8 cellular contexts compared by ENCODE assay signal in genomic region chr13:112969692-112970338, GRCh38. TPM values are rescaled to one million over a fixed set of nuclear protein-coding genes. Genes with fewer than 3 reads are reported as not detected.
DNase-seq lines count a peak whose midpoint lies in the region; ATAC-seq and TF ChIP-seq lines count a peak whose summit lies in the region.

No MANE protein-coding gene starts in this region.

- POLR2A ChIA-PET in activated CD4-positive, alpha-beta memory T cell treated with anti-CD3 and anti-CD28 coated beads, Interleukin-2, amount 10 ng/mL, durations not matched to agents 7 days and 5 days (lab: Charles Lee), result interaction anchor here (2.5 kb wide), 1 partner anchor 240 kb away, joined by 10 read pairs; the partner anchor contains the start of genes CUL4A and PCID2

- peak overlapping the region in 1 of 2 donors; percentile 79 for H3K27ac ChIP-seq in left lung
- peak overlapping the region; percentile 69 for H3K27ac ChIP-seq in temporal lobe (ENCODE audit: low read depth, low read length)

- H3K36me3 ChIP-seq in left lung, result no peaks in the 10 kb centered on the region

- no peak overlapping the region for H3K27ac Mint-ChIP-seq in activated CD4-positive, alpha-beta T cell treated with anti-CD3 and anti-CD28 coated beads, Interleukin-2, amount 10 ng/mL, durations not matched to agents 24 days and 14 days
- no peak overlapping the region for H3K27ac Mint-ChIP-seq in activated CD4-positive, alpha-beta memory T cell treated with anti-CD3 and anti-CD28 coated beads, Interleukin-2, amount 10 ng/mL, durations not matched to agents 7 days and 5 days

- peaks cover 39% of the 10 kb centered on the region for H3K27me3 Mint-ChIP-seq in activated CD4-positive, alpha-beta T cell treated with anti-CD3 and anti-CD28 coated beads, Interleukin-2, amount 10 ng/mL, durations not matched to agents 24 days and 14 days
- H3K27me3 Mint-ChIP-seq in activated CD4-positive, alpha-beta memory T cell treated with anti-CD3 and anti-CD28 coated beads, Interleukin-2, amount 10 ng/mL, durations not matched to agents 7 days and 5 days, result peaks cover 30% of the 10 kb centered on the region

- CTCF ChIA-PET in activated CD4-positive, alpha-beta memory T cell treated with anti-CD3 and anti-CD28 coated beads, Interleukin-2, amount 10 ng/mL, durations not matched to agents 7 days and 5 days (lab: Charles Lee), result interaction anchor here (1.2 kb wide), 1 partner anchor 27 kb away, joined by 5 read pairs; no protein-coding TSS in a partner anchor

- TF ChIP-seq CTCF in left lung (IDR thresholded peaks at IDR 0.05), result no peak

- peaks cover 4 to 15% of the 10 kb centered on the region in 2 donors for H3K4me1 ChIP-seq in left lung

- intact Hi-C loops in activated CD4-positive, alpha-beta T cell treated with anti-CD3 and anti-CD28 coated beads, Interleukin-2, amount 10 ng/mL, durations not matched to agents 24 days and 14 days (cut with micrococcal nuclease), result no loop called here
- intact Hi-C loops in left lung (cut with DNase I), result no loop called here

- peaks cover 5% of the 10 kb centered on the region for H3K9me3 Mint-ChIP-seq in activated CD4-positive, alpha-beta T cell treated with anti-CD3 and anti-CD28 coated beads, Interleukin-2, amount 10 ng/mL, durations not matched to agents 24 days and 14 days
- no peaks in the 10 kb centered on the region for H3K9me3 Mint-ChIP-seq in activated CD4-positive, alpha-beta memory T cell treated with anti-CD3 and anti-CD28 coated beads, Interleukin-2, amount 10 ng/mL, durations not matched to agents 7 days and 5 days

- H3K27me3 ChIP-seq in left lung, result peaks cover 10 to 42% of the 10 kb centered on the region in 2 donors

- DNase-seq in activated CD4-positive, alpha-beta T cell treated with anti-CD3 and anti-CD28 coated beads, Interleukin-2, amount 10 ng/mL, durations not matched to agents 24 days and 14 days, result no peak
- no peak for DNase-seq in activated CD4-positive, alpha-beta T cell treated with anti-CD3 and anti-CD28 coated beads, Interleukin-2, amount 50 U/mL, for 48 hours
- no peak for DNase-seq in activated CD4-positive, alpha-beta memory T cell treated with anti-CD3 and anti-CD28 coated beads, Interleukin-2, amount 10 ng/mL, durations not matched to agents 7 days and 5 days
- DNase-seq in left lung (no peak), activated gamma-delta T cell treated with Interleukin-2 at 50 U/mL for 16 hours (no peak), kidney tubule cell (ENCODE audit: low spot score) (no peak)

- peaks cover 6% of the 10 kb centered on the region for H3K4me1 Mint-ChIP-seq in activated CD4-positive, alpha-beta T cell treated with anti-CD3 and anti-CD28 coated beads, Interleukin-2, amount 10 ng/mL, durations not matched to agents 24 days and 14 days
- H3K4me1 Mint-ChIP-seq in activated CD4-positive, alpha-beta memory T cell treated with anti-CD3 and anti-CD28 coated beads, Interleukin-2, amount 10 ng/mL, durations not matched to agents 7 days and 5 days, result peaks cover 14% of the 10 kb centered on the region

- no peaks in the 10 kb centered on the region for H3K36me3 Mint-ChIP-seq in activated CD4-positive, alpha-beta T cell treated with anti-CD3 and anti-CD28 coated beads, Interleukin-2, amount 10 ng/mL, durations not matched to agents 24 days and 14 days (ENCODE audit: low read depth)
- no peaks in the 10 kb centered on the region for H3K36me3 Mint-ChIP-seq in activated CD4-positive, alpha-beta memory T cell treated with anti-CD3 and anti-CD28 coated beads, Interleukin-2, amount 10 ng/mL, durations not matched to agents 7 days and 5 days (ENCODE audit: low read depth)

- H3K9me3 ChIP-seq in left lung, result no peaks in the 10 kb centered on the region

- peak overlapping the region; percentile 47 to 49 for H3K4me3 ChIP-seq in left lung

- peak; percentile 5 for ATAC-seq in left lung
- ATAC-seq in GM21360 (IDR thresholded peaks at IDR 0.05; ENCODE audit: unreplicated experiment), result no peak

- H3K4me3 Mint-ChIP-seq in activated CD4-positive, alpha-beta T cell treated with anti-CD3 and anti-CD28 coated beads, Interleukin-2, amount 10 ng/mL, durations not matched to agents 24 days and 14 days, result peak overlapping the region; percentile 78
- H3K4me3 Mint-ChIP-seq in activated CD4-positive, alpha-beta memory T cell treated with anti-CD3 and anti-CD28 coated beads, Interleukin-2, amount 10 ng/mL, durations not matched to agents 7 days and 5 days, result peak overlapping the region; percentile 64

RNA-seq across cellular contexts. Expression of gene MCF2L, which starts 0.8 kb away (rescaled TPM):
- 0.09 and 0.38 TPM in 2 replicates for total RNA-seq in activated CD4-positive, alpha-beta T cell treated with anti-CD3 and anti-CD28 coated beads, Interleukin-2, amount 10 ng/mL, durations not matched to agents 24 days and 14 days
- under 1 TPM; 0.33 to 0.86 TPM for total RNA-seq in activated CD4-positive, alpha-beta memory T cell treated with anti-CD3 and anti-CD28 coated beads, Interleukin-2, amount 10 ng/mL, durations not matched to agents 7 days and 5 days
- total RNA-seq in left lung (10 to 100 TPM; 36.0 to 38.9 TPM), temporal lobe (120 TPM)

Comparison
In these comparisons a context has a peak if more than half of its experiments do, and no peak if none do; other contexts are left out.
1. RNA of gene MCF2L, which starts 0.8 kb away (total RNA-seq): 120 TPM in temporal lobe (single experiment) and 36.0 to 38.9 TPM in left lung; 0.33 to 0.86 TPM in activated CD4-positive, alpha-beta memory T cell treated with anti-CD3 and anti-CD28 coated beads, Interleukin-2, amount 10 ng/mL, durations not matched to agents 7 days and 5 days and 0.09 to 0.38 TPM in activated CD4-positive, alpha-beta T cell treated with anti-CD3 and anti-CD28 coated beads, Interleukin-2, amount 10 ng/mL, durations not matched to agents 24 days and 14 days; every median in the first group is over 10 times any median in the second.